ENCODE assay signal across 8 cellular contexts in genomic region chrX:110003167-110004156, GRCh38. TPM values are rescaled to one million over a fixed set of nuclear protein-coding genes. Genes with fewer than 3 reads are reported as not detected.
A peak's percentile ranks its signal among the peaks of the same experiment; 100 is the strongest.
DNase-seq lines count a peak whose midpoint lies in the region; ATAC-seq and TF ChIP-seq lines count a peak whose summit lies in the region.

No MANE protein-coding gene starts in this region.

- peak overlapping the region; percentile 85 to 92 (median 88) for H3K4me3 Mint-ChIP-seq in CD4-positive, alpha-beta memory T cell
- H3K4me3 Mint-ChIP-seq in dendritic cell treated with granulocyte-macrophage colony-stimulating factor and Interleukin-4, amounts not matched to agents 40 ng/mL and 50 ng/mL, for 4 days = peak overlapping the region; percentile 95

- H3K4me1 Mint-ChIP-seq in CD4-positive, alpha-beta memory T cell = peaks cover 21 to 48% (median 32%) of the 10 kb centered on the region in 4 donors
- peaks cover 51% of the 10 kb centered on the region for H3K4me1 Mint-ChIP-seq in dendritic cell treated with granulocyte-macrophage colony-stimulating factor and Interleukin-4, amounts not matched to agents 40 ng/mL and 50 ng/mL, for 4 days (ENCODE audit: low read depth)

- no peak overlapping the region for H4K5ac ChIP-seq in mesendoderm (ENCODE audit: low read length)

- no peak overlapping the region for H2BK15ac ChIP-seq in mesendoderm (replicated peaks; ENCODE audit: low read depth)

- peaks cover 35% of the 10 kb centered on the region for H3K4me1 ChIP-seq in CD4-positive, alpha-beta memory T cell (ENCODE audit: insufficient read depth, low read length)
- H3K4me1 ChIP-seq in RWPE2 (ENCODE audit: insufficient read depth, poor library complexity, severe bottlenecking) = peaks cover 4% of the 10 kb centered on the region
- H3K4me1 ChIP-seq in mesendoderm (ENCODE audit: control insufficient read depth, low read depth, low read length) = no peaks in the 10 kb centered on the region
- H3K4me1 ChIP-seq in urinary bladder (ENCODE audit: insufficient read depth) = no peaks in the 10 kb centered on the region

- peak; percentile 23 for ATAC-seq in GM21619 (IDR thresholded peaks at IDR 0.05; ENCODE audit: unreplicated experiment)
- no peak; the same call in 2 of the 3 replicates for ATAC-seq in RWPE2 (ENCODE audit: low read depth)

- no peaks in the 10 kb centered on the region for H3K36me3 ChIP-seq in CD4-positive, alpha-beta memory T cell (ENCODE audit: insufficient read depth, low read length)
- H3K36me3 ChIP-seq in RWPE2 (ENCODE audit: low read depth) (no peaks in the 10 kb centered on the region), mesendoderm (ENCODE audit: control insufficient read depth, insufficient read depth, low read length) (no peaks in the 10 kb centered on the region), urinary bladder (ENCODE audit: insufficient read depth) (no peaks in the 10 kb centered on the region)

- H3K9me3 ChIP-seq in CD4-positive, alpha-beta memory T cell (ENCODE audit: control insufficient read depth in 1 of 2, low read length in 2 of 2) = no peaks in the 10 kb centered on the region
- H3K9me3 ChIP-seq in RWPE2 (ENCODE audit: severe bottlenecking) = no peaks in the 10 kb centered on the region

- no peak overlapping the region for H3K4ac ChIP-seq in mesendoderm (ENCODE audit: low read depth, low read length)

- H3K56ac ChIP-seq in mesendoderm (ENCODE audit: low read length) = peak overlapping the region; percentile 84

- CTCF ChIA-PET in CD4-positive, alpha-beta memory T cell (lab: Charles Lee; ENCODE audit: partially characterized antibody) = interaction anchor here (1.0 to 1.1 kb wide), 2 partner anchors 113 to 146 kb away, joined by 3 to 5 read pairs; no protein-coding TSS in a partner anchor

- peak overlapping the region; percentile 25 to 91 (median 87) for H3K27ac Mint-ChIP-seq in CD4-positive, alpha-beta memory T cell
- peak overlapping the region; percentile 94 for H3K27ac Mint-ChIP-seq in dendritic cell treated with granulocyte-macrophage colony-stimulating factor and Interleukin-4, amounts not matched to agents 40 ng/mL and 50 ng/mL, for 4 days

- no peak overlapping the region for H2BK120ac ChIP-seq in mesendoderm (ENCODE audit: low read depth, low read length)

- no peaks in the 10 kb centered on the region for H3K27me3 ChIP-seq in CD4-positive, alpha-beta memory T cell (ENCODE audit: insufficient read depth, low read length)
- no peaks in the 10 kb centered on the region for H3K27me3 ChIP-seq in RWPE2 (ENCODE audit: insufficient read depth, poor library complexity, severe bottlenecking)
- H3K27me3 ChIP-seq in mesendoderm (ENCODE audit: insufficient read depth, low read length, poor library complexity) = no peaks in the 10 kb centered on the region

- no peak overlapping the region for H2AK5ac ChIP-seq in mesendoderm (ENCODE audit: low read length)

- peak overlapping the region; percentile 80 for H3K9ac ChIP-seq in mesendoderm (ENCODE audit: low read length)

- intact Hi-C loops in CD4-positive, alpha-beta memory T cell (cut with micrococcal nuclease) = loop anchor here (5.0 to 10.0 kb wide), 3 partner anchors 271 to 466 kb away; partner anchors contain the start of genes ACSL4, AMMECR1 and NXT2
- intact Hi-C loops in dendritic cell treated with granulocyte-macrophage colony-stimulating factor and Interleukin-4, amounts not matched to agents 40 ng/mL and 50 ng/mL, for 4 days (cut with micrococcal nuclease) = loop anchor here (5.0 kb wide), 1 partner anchor 84 kb away; no protein-coding TSS in a partner anchor

- no peaks in the 10 kb centered on the region for H3K79me1 ChIP-seq in mesendoderm (ENCODE audit: low read length)

- H3K23ac ChIP-seq in mesendoderm (ENCODE audit: low read length) = no peak overlapping the region

- H3K18ac ChIP-seq in mesendoderm (ENCODE audit: low read length) = no peak overlapping the region

- peak overlapping the region; percentile 15 for H3K27ac ChIP-seq in CD4-positive, alpha-beta memory T cell (ENCODE audit: low read depth, low read length)
- H3K27ac ChIP-seq in RWPE2 (ENCODE audit: poor library complexity, severe bottlenecking) (peak overlapping the region; percentile 48), mesendoderm (ENCODE audit: low read depth, low read length) (no peak overlapping the region), urinary bladder (ENCODE audit: low read depth) (peak overlapping the region; percentile 29)

- H3K27me3 Mint-ChIP-seq in CD4-positive, alpha-beta memory T cell = no peaks in the 10 kb centered on the region
- no peaks in the 10 kb centered on the region for H3K27me3 Mint-ChIP-seq in dendritic cell treated with granulocyte-macrophage colony-stimulating factor and Interleukin-4, amounts not matched to agents 40 ng/mL and 50 ng/mL, for 4 days

- POLR2A ChIA-PET in CD4-positive, alpha-beta memory T cell (lab: Charles Lee; ENCODE audit: partially characterized antibody) = interaction anchor here (0.9 to 2.4 kb wide), 4 partner anchors 10 to 467 kb away, joined by 3 to 13 read pairs (median 5); partner anchors contain the start of gene NXT2

- DNase-seq in CD4-positive, alpha-beta memory T cell = peak in 2 of 5 donors; percentile 12 to 36
- DNase-seq in RWPE2 (ENCODE audit: low spot score) (no peak), mesendoderm (peak; percentile 44), NCI-H1417 treated with DMSO at 0.1 percent for 48 hours (lab: John Stamatoyannopoulos, UW) (no peak), EL (no peak)

- H3K9me3 Mint-ChIP-seq in CD4-positive, alpha-beta memory T cell = peaks cover 0 to 2% (median 0%) of the 10 kb centered on the region in 8 donors
- H3K9me3 Mint-ChIP-seq in dendritic cell treated with granulocyte-macrophage colony-stimulating factor and Interleukin-4, amounts not matched to agents 40 ng/mL and 50 ng/mL, for 4 days = no peaks in the 10 kb centered on the region

- H4K8ac ChIP-seq in mesendoderm (ENCODE audit: low read depth, low read length) = no peak overlapping the region

- H3K79me2 ChIP-seq in mesendoderm (ENCODE audit: control insufficient read depth, insufficient read depth, low read length) = no peaks in the 10 kb centered on the region

- peaks cover 0 to 9% of the 10 kb centered on the region in 2 donors for H3K36me3 Mint-ChIP-seq in CD4-positive, alpha-beta memory T cell
- peaks cover 13% of the 10 kb centered on the region for H3K36me3 Mint-ChIP-seq in dendritic cell treated with granulocyte-macrophage colony-stimulating factor and Interleukin-4, amounts not matched to agents 40 ng/mL and 50 ng/mL, for 4 days (ENCODE audit: low read depth)

- no peak overlapping the region for H2BK5ac ChIP-seq in mesendoderm (ENCODE audit: low read length)

- WGBS in mesendoderm (ENCODE audit: extremely low coverage, insufficient coverage, low lambda C conversion rate) = no CpG with 5 or more reads among the region's 46 CpGs
- 18% methylated on average over 46 of the region's 46 CpGs for WGBS in urinary bladder

- no peak for TF ChIP-seq CTCF in RWPE2 (IDR thresholded peaks at IDR 0.05; ENCODE audit: poor library complexity, severe bottlenecking)

- H3K4me3 ChIP-seq in CD4-positive, alpha-beta memory T cell (ENCODE audit: low read length in 2 of 2) = peak overlapping the region in 1 of 2 donors; percentile 60
- peak overlapping the region; percentile 63 for H3K4me3 ChIP-seq in RWPE2 (ENCODE audit: severe bottlenecking)
- peak overlapping the region; percentile 53 for H3K4me3 ChIP-seq in mesendoderm (ENCODE audit: low read length)
- peak overlapping the region; percentile 72 for H3K4me3 ChIP-seq in urinary bladder (ENCODE audit: low read depth, low read length)

- H3K4me2 ChIP-seq in mesendoderm (ENCODE audit: low read length) = peak overlapping the region; percentile 40

RNA-seq across cellular contexts. Expression of gene TMEM164, which starts 0.5 kb away (rescaled TPM):
- 10 to 100 TPM; 16.8 to 17.2 TPM for total RNA-seq in CD4-positive, alpha-beta memory T cell
- 1 to 10 TPM in 1 of 2 donors, under 1 TPM in 1; 0.52 to 2.9 TPM for polyA plus RNA-seq in CD4-positive, alpha-beta memory T cell
- polyA plus RNA-seq in mesendoderm (2013, experiment 1 of 2) = 8.2 TPM
- polyA plus RNA-seq in mesendoderm (2013, experiment 2 of 2) = 7.6 TPM
- 10.3 TPM for total RNA-seq in urinary bladder
- 12.4 TPM for polyA plus RNA-seq in urinary bladder
